Comparison of ENCODE assay signal across 20 cellular contexts in genomic region chr2:143906850-143907249, GRCh38.
DNase-seq lines count a peak whose midpoint lies in the region; ATAC-seq, FAIRE-seq and TF ChIP-seq lines count a peak whose summit lies in the region.
"Had no signal": no experiment of that assay in that cellular context is flagged by ENCODE, and none has a peak within 500 bp of the region (broad histone marks: within the 10 kb centered on the region; RNA-seq: fewer than 3 reads in every experiment).

No MANE protein-coding gene starts in this region.

- H3K4me2 ChIP-seq in astrocyte (ENCODE audit: low read length) = no peak overlapping the region
- peak overlapping the region; percentile 61 for H3K4me2 ChIP-seq in neural progenitor cell

- H3K4me3 Mint-ChIP-seq in astrocyte (ENCODE audit: unreplicated experiment) (no peak overlapping the region), neural progenitor cell (no peak overlapping the region)
- H3K4me3 Mint-ChIP-seq: B cell; CD4-positive, alpha-beta T cell; HFFc6; IgD-negative memory B cell had no signal

- H3K9me3 Mint-ChIP-seq in astrocyte (ENCODE audit: unreplicated experiment) (no peaks in the 10 kb centered on the region), neural progenitor cell (no peaks in the 10 kb centered on the region)
- H3K9me3 Mint-ChIP-seq: CD4-positive, alpha-beta T cell; HFFc6; IgD-negative memory B cell had no signal

- ATAC-seq in HG03457 (IDR thresholded peaks at IDR 0.05; ENCODE audit: unreplicated experiment) (no peak), GM21723 (IDR thresholded peaks at IDR 0.05; ENCODE audit: unreplicated experiment) (no peak)

- no peak overlapping the region for H3K27ac Mint-ChIP-seq in astrocyte (ENCODE audit: unreplicated experiment)
- peak overlapping the region; percentile 60 for H3K27ac Mint-ChIP-seq in neural progenitor cell
- H3K27ac Mint-ChIP-seq: B cell; CD4-positive, alpha-beta T cell; HFFc6; IgD-negative memory B cell had no signal

- H3K4me1 Mint-ChIP-seq in astrocyte (ENCODE audit: low read depth, unreplicated experiment) = peaks cover 6% of the 10 kb centered on the region
- peaks cover 13% of the 10 kb centered on the region for H3K4me1 Mint-ChIP-seq in neural progenitor cell
- H3K4me1 Mint-ChIP-seq: B cell had no signal

- H3K79me2 ChIP-seq in astrocyte (ENCODE audit: insufficient read depth, low read length) (no peaks in the 10 kb centered on the region), neural progenitor cell (ENCODE audit: low read depth) (no peaks in the 10 kb centered on the region)

- H2AFZ ChIP-seq in astrocyte (ENCODE audit: low read depth, low read length) (no peak overlapping the region), neural progenitor cell (replicated peaks) (no peak overlapping the region)
- H2AFZ ChIP-seq: GM23248 had no signal

- H3K4me3 ChIP-seq in HUES48 (ENCODE audit: low read depth, low read length) (peak overlapping the region; percentile 37), astrocyte (ENCODE audit: insufficient read depth, low read depth, low read length) (no peak overlapping the region), iPS-18a (ENCODE audit: low read length) (peak overlapping the region; percentile 43), neural progenitor cell (peak overlapping the region; percentile 12)
- H3K4me3 ChIP-seq: GM23248 had no signal

- H3K9me3 ChIP-seq in HUES48 (ENCODE audit: control insufficient read depth, insufficient read depth, low read length) (no peaks in the 10 kb centered on the region), astrocyte (ENCODE audit: insufficient read depth, low read depth, low read length) (no peaks in the 10 kb centered on the region), iPS-18a (ENCODE audit: control insufficient read depth, low read depth, low read length) (no peaks in the 10 kb centered on the region), neural progenitor cell (ENCODE audit: low read depth) (no peaks in the 10 kb centered on the region)

- DNase-seq in astrocyte (ENCODE audit: low read depth) = no peak
- DNase-seq in neural progenitor cell (ENCODE audit: low spot score) = peak; percentile 69
- DNase-seq in GM10266 (ENCODE audit: extremely low spot score) = no peak
- DNase-seq: C1 segment of cervical spinal cord; CD4-positive, alpha-beta T cell; DMS79 treated with DMSO at 0.1 percent for 48 hours; EL; GM23248; HCEC 1CT; HFFc6; KG1 had no signal

- no peaks in the 10 kb centered on the region for H3K36me3 Mint-ChIP-seq in astrocyte (ENCODE audit: low read depth, unreplicated experiment)
- no peaks in the 10 kb centered on the region for H3K36me3 Mint-ChIP-seq in neural progenitor cell
- H3K36me3 Mint-ChIP-seq: IgD-negative memory B cell had no signal

- H3K9ac ChIP-seq in HUES48 (ENCODE audit: low read depth, low read length) (no peak overlapping the region), astrocyte (ENCODE audit: low read length) (no peak overlapping the region), iPS-18a (ENCODE audit: low read length) (no peak overlapping the region), neural progenitor cell (no peak overlapping the region)
- H3K9ac ChIP-seq: GM23248 had no signal

- peak; percentile 47 for FAIRE-seq in astrocyte (lab: Jason Lieb, UNC)
- FAIRE-seq: G401.6, GM12892 had no signal

- H3K27me3 ChIP-seq in HUES48 (ENCODE audit: control insufficient read depth, insufficient read depth, low read length) (no peaks in the 10 kb centered on the region; the same call in 1 of the 2 replicates), astrocyte (ENCODE audit: insufficient read depth, low read length) (no peaks in the 10 kb centered on the region), iPS-18a (ENCODE audit: control insufficient read depth, insufficient read depth, low read length) (peaks cover 3% of the 10 kb centered on the region), neural progenitor cell (no peaks in the 10 kb centered on the region)

- H3K4me1 ChIP-seq in HUES48 (ENCODE audit: control insufficient read depth, insufficient read depth, low read length) = peaks cover 24% of the 10 kb centered on the region
- H3K4me1 ChIP-seq in astrocyte (ENCODE audit: insufficient read depth, low read length) = no peaks in the 10 kb centered on the region
- H3K4me1 ChIP-seq in iPS-18a (ENCODE audit: control insufficient read depth, low read depth, low read length) = peaks cover 29% of the 10 kb centered on the region
- H3K4me1 ChIP-seq in neural progenitor cell = peaks cover 23% of the 10 kb centered on the region

- peaks cover 18% of the 10 kb centered on the region for H3F3A ChIP-seq in neural progenitor cell (ENCODE audit: low read depth)

- no peaks in the 10 kb centered on the region for H4K20me1 ChIP-seq in astrocyte (ENCODE audit: insufficient read depth, low read length)
- no peaks in the 10 kb centered on the region for H4K20me1 ChIP-seq in neural progenitor cell (ENCODE audit: low read depth)

- TF ChIP-seq CTCF in astrocyte (IDR thresholded peaks at IDR 0.05; ENCODE audit: insufficient read depth, low read depth, low read length) (no peak), neural progenitor cell (IDR thresholded peaks at IDR 0.05) (no peak), GM10266 (IDR thresholded peaks at IDR 0.05; ENCODE audit: control insufficient read depth, insufficient read depth, low read depth, missing control alignments) (no peak)

- peak overlapping the region; percentile 84 for H3K27ac ChIP-seq in HUES48 (ENCODE audit: low read depth, low read length)
- no peak overlapping the region for H3K27ac ChIP-seq in astrocyte (ENCODE audit: low read depth, low read length)
- no peak overlapping the region for H3K27ac ChIP-seq in iPS-18a (ENCODE audit: low read length)
- H3K27ac ChIP-seq in neural progenitor cell = no peak overlapping the region
- H3K27ac ChIP-seq: GM23248, HL-60 had no signal

- H3K36me3 ChIP-seq in HUES48 (ENCODE audit: control insufficient read depth, insufficient read depth, low read length) = no peaks in the 10 kb centered on the region
- H3K36me3 ChIP-seq in astrocyte (ENCODE audit: insufficient read depth, low read length) = no peaks in the 10 kb centered on the region
- no peaks in the 10 kb centered on the region for H3K36me3 ChIP-seq in iPS-18a (ENCODE audit: control insufficient read depth, low read depth, low read length)
- H3K36me3 ChIP-seq in neural progenitor cell = no peaks in the 10 kb centered on the region

- H3K27me3 Mint-ChIP-seq in astrocyte (ENCODE audit: low read depth, unreplicated experiment) (no peaks in the 10 kb centered on the region), neural progenitor cell (ENCODE audit: insufficient read depth, low read depth) (no peaks in the 10 kb centered on the region)
- H3K27me3 Mint-ChIP-seq: B cell; CD4-positive, alpha-beta T cell; IgD-negative memory B cell had no signal
